10 cellular contexts compared by ENCODE assay signal in the genomic region with DNA sequence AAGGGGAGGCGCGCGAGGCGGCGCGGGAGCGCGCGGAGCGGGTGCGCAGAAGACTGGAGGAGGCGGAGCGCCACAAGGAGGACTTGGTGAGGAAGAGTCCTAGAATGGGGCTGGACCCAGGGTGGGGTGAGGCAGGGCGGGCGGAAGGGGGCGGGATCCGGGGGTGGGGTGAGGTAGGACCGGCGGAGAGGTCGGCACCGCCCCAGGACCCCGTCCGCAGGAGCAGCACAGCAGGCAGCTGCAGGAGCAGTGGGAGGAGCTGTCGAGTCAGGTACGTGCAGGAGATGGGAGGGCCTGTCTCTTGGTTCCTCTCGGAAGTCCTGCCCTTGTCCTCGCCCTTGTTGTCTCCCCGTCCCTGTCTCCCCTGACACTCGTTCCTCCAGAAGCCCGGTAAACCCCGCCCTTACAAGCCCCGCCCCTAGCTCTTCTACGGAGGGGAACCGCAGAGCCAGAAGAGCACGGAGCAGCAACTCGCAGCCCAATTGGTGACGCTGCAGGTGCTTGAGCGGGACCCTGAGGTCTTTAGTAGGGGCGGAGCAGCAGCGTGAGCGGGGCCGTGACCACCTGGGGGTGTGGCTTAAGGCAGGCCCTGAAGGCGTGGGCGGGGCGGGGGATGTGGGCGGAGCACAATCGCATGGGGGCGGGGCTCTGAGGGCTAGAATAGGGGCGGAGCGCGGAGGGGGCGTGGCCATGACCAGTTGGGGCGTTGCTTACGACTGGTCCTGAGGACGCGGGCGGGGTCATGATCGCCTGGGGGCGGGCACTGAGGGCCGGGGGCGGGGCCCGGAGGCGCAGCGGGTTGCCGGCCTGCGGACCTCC. TPM values are rescaled to one million over a fixed set of nuclear protein-coding genes. Genes with fewer than 3 reads are reported as not detected.
DNase-seq lines count a peak whose midpoint lies in the region; ATAC-seq, FAIRE-seq and TF ChIP-seq lines count a peak whose summit lies in the region.
"Not testable (repeated sequence)": the region's sequence is repeated elsewhere in the genome, so short reads cannot be mapped to it uniquely, and the experiment has no call there.
"Had no signal": no experiment of that assay in that cellular context is flagged by ENCODE, and none has a peak within 500 bp of the region (broad histone marks: within the 10 kb centered on the region; RNA-seq: fewer than 3 reads in every experiment).

No MANE protein-coding gene starts in this region.

- ATAC-seq in GM18498 (IDR thresholded peaks at IDR 0.05; ENCODE audit: unreplicated experiment) (peak; percentile 81), K562 (peak; percentile 91), right cardiac atrium (peak; percentile 97 to 98)
- ATAC-seq in stimulated activated naive CD8-positive, alpha-beta T cell treated with anti-CD3 and anti-CD28 coated beads, Interleukin-15, Interleukin-2, amounts not matched to agents 100 U/mL and 50 U/mL, for 24 hours = peak; percentile 84

- WGBS in K562 (ENCODE audit: insufficient coverage, low coverage, missing lambda C conversion rate) = under 1% methylated on average over 19 of the region's 66 CpGs
- WGBS in right cardiac atrium = under 1% methylated on average over 25 of the region's 66 CpGs
- no CpG with 5 or more reads among the region's 66 CpGs for WGBS in prostate gland

- H3K27me3 Mint-ChIP-seq in activated CD4-positive, alpha-beta T cell treated with anti-CD3 and anti-CD28 coated beads, Interleukin-2, amount 10 ng/mL, durations not matched to agents 7 days and 5 days = not testable (repeated sequence)

- not testable (repeated sequence) for BruUV-seq in K562 (replicated peaks; lab: Mats Ljungman, UMichigan)

- DNase-seq in HFF-Myc (ENCODE audit: extremely low read depth, low read depth) (peak; percentile 21), HT1080 (ENCODE audit: low read depth) (peak; percentile 66), K562 (ENCODE audit: extremely low read depth in 1 of 4, low spot score in 3 of 4) (peak in 1 of 4 experiments; percentile 93), right cardiac atrium (peak; percentile 75 to 97 (median 96)), prostate gland (ENCODE audit: low spot score) (peak; percentile 60)
- DNase-seq in activated CD4-positive, alpha-beta T cell treated with anti-CD3 and anti-CD28 coated beads, Interleukin-2, amount 10 ng/mL, durations not matched to agents 7 days and 5 days = peak; percentile 95
- peak; percentile 93 for DNase-seq in stimulated activated naive CD8-positive, alpha-beta T cell treated with anti-CD3 and anti-CD28 coated beads, Interleukin-15, Interleukin-2, amounts not matched to agents 100 U/mL and 50 U/mL, for 24 hours

- not testable (repeated sequence) for TF ChIP-seq RAD21 in K562 (CRISPR knock-in tag; conservative IDR thresholded peaks at IDR 0.05 in 1 of 2, IDR thresholded peaks at IDR 0.05 in 1 of 2)

- H3K4me1 ChIP-seq in K562 (replicated peaks in 1 of 2; ENCODE audit: control insufficient read depth in 2 of 2, insufficient read depth in 2 of 2, low read length in 2 of 2); right cardiac atrium (ENCODE audit: control insufficient read depth, insufficient read depth, low read length); prostate gland (replicated peaks): not testable (repeated sequence)

- not testable (repeated sequence) for H3K4me1 Mint-ChIP-seq in activated CD4-positive, alpha-beta T cell treated with anti-CD3 and anti-CD28 coated beads, Interleukin-2, amount 10 ng/mL, durations not matched to agents 7 days and 5 days

- not testable (repeated sequence) for H3K9ac ChIP-seq in K562 (ENCODE audit: insufficient read depth in 1 of 2, low read depth in 2 of 2, low read length in 2 of 2)

- not testable (repeated sequence) for TF ChIP-seq POLR2A in K562 (conservative IDR thresholded peaks at IDR 0.05); prostate gland (IDR thresholded peaks at IDR 0.05)

- H3K9me3 ChIP-seq in K562 (replicated peaks; ENCODE audit: control insufficient read depth, insufficient read depth, low read depth, low read length); right cardiac atrium (ENCODE audit: control insufficient read depth, low read length); prostate gland: not testable (repeated sequence)

- not testable (repeated sequence) for H3K9me3 Mint-ChIP-seq in activated CD4-positive, alpha-beta T cell treated with anti-CD3 and anti-CD28 coated beads, Interleukin-2, amount 10 ng/mL, durations not matched to agents 7 days and 5 days

- POLR2A ChIA-PET in activated CD4-positive, alpha-beta T cell treated with anti-CD3 and anti-CD28 coated beads, Interleukin-2, amount 10 ng/mL, durations not matched to agents 7 days and 5 days (lab: Charles Lee); K562 (lab: Yijun Ruan, JAX): not testable (repeated sequence)

- not testable (repeated sequence) for H4K20me1 ChIP-seq in K562 (replicated peaks; ENCODE audit: control insufficient read depth, insufficient read depth, low read length)

- H3K4me3 Mint-ChIP-seq in activated CD4-positive, alpha-beta T cell treated with anti-CD3 and anti-CD28 coated beads, Interleukin-2, amount 10 ng/mL, durations not matched to agents 7 days and 5 days = peak overlapping the region; percentile 79

- not testable (repeated sequence) for H3K4me2 ChIP-seq in K562 (ENCODE audit: insufficient read depth, low read length)

- in situ Hi-C loops in K562 (cut with MboI) = loop anchor here (25.0 kb wide), 1 partner anchor 1883 kb away; no protein-coding TSS in a partner anchor

- peak overlapping the region; percentile 15; the same call in 1 of the 2 replicates for H3K4me3 ChIP-seq in HFF-Myc (replicated peaks; ENCODE audit: low read depth, low read length)
- peak overlapping the region; percentile 33 for H3K4me3 ChIP-seq in K562
- H3K4me3 ChIP-seq in right cardiac atrium (ENCODE audit: low read length); prostate gland: not testable (repeated sequence)

- not testable (repeated sequence) for H3K27ac ChIP-seq in K562 (ENCODE audit: extremely low read depth, low read depth, low read length); right cardiac atrium (ENCODE audit: low read length); prostate gland

- TF ChIP-seq EP300 in K562 (IDR thresholded peaks at IDR 0.05; ENCODE audit: low read length) = not testable (repeated sequence)

- CTCF ChIA-PET in activated CD4-positive, alpha-beta T cell treated with anti-CD3 and anti-CD28 coated beads, Interleukin-2, amount 10 ng/mL, durations not matched to agents 7 days and 5 days (lab: Charles Lee); K562 (lab: Yijun Ruan, JAX; ENCODE audit: low intra/inter-chr PET ratio): not testable (repeated sequence)

- FAIRE-seq in K562 (lab: Jason Lieb, UNC) = not testable (repeated sequence)

- H3K36me3 ChIP-seq in K562 (ENCODE audit: control insufficient read depth, insufficient read depth, low read length); prostate gland: not testable (repeated sequence)

- not testable (repeated sequence) for H2AFZ ChIP-seq in K562 (ENCODE audit: low read depth, low read length)

- H3K36me3 Mint-ChIP-seq in activated CD4-positive, alpha-beta T cell treated with anti-CD3 and anti-CD28 coated beads, Interleukin-2, amount 10 ng/mL, durations not matched to agents 7 days and 5 days (ENCODE audit: low read depth) = not testable (repeated sequence)

- TF ChIP-seq CTCF in HFF-Myc (IDR thresholded peaks at IDR 0.05; ENCODE audit: low read depth, low read length, missing control alignments); K562 (IDR thresholded peaks at IDR 0.05 in 2 of 3, conservative IDR thresholded peaks at IDR 0.05 in 1 of 3; ENCODE audit: insufficient read depth in 2 of 3, low read depth in 1 of 3, low read length in 3 of 3); prostate gland (IDR thresholded peaks at IDR 0.05): not testable (repeated sequence)

- peak overlapping the region; percentile 100 for H3K27ac Mint-ChIP-seq in activated CD4-positive, alpha-beta T cell treated with anti-CD3 and anti-CD28 coated beads, Interleukin-2, amount 10 ng/mL, durations not matched to agents 7 days and 5 days

- not testable (repeated sequence) for H3K79me2 ChIP-seq in K562 (ENCODE audit: control insufficient read depth, insufficient read depth, low read length)

- intact Hi-C loops in K562 (cut with micrococcal nuclease); right cardiac atrium (cut with DNase I); prostate gland (cut with DNase I): not testable (repeated sequence)

- not testable (repeated sequence) for H3K27me3 ChIP-seq in K562 (ENCODE audit: control insufficient read depth in 2 of 2, insufficient read depth in 2 of 2, low read length in 2 of 2); right cardiac atrium (ENCODE audit: control insufficient read depth, insufficient read depth); prostate gland (replicated peaks; ENCODE audit: insufficient read depth)

- H3K9me1 ChIP-seq in K562 (ENCODE audit: control insufficient read depth, insufficient read depth, low read length) = not testable (repeated sequence)

RNA-seq across cellular contexts. Expression of gene TMEM191B, which starts 1.2 kb away (rescaled TPM):
- 0.10 and 0.51 TPM in 2 replicates for total RNA-seq in HT1080 (2014; rRNA removed; shearing (Covaris generic))
- polyA plus RNA-seq in HT1080 (2015; cell fraction: cytosol; rRNA removed) = 0.21 and 0.23 TPM in 2 replicates
- polyA plus RNA-seq in HT1080 (2015; cell fraction: nucleus; rRNA removed) = 1.7 and 2.2 TPM in 2 replicates
- total RNA-seq in activated CD4-positive, alpha-beta T cell treated with anti-CD3 and anti-CD28 coated beads, Interleukin-2, amount 10 ng/mL, durations not matched to agents 7 days and 5 days = 1 to 10 TPM in 1 of 2 experiments, under 1 TPM in 1; 0.87 to 3.5 TPM
- total RNA-seq in K562 (2011; cell fraction: chromatin; rRNA removed; ENCODE audit: low replicate concordance) = 1.6 TPM in 1 of 2 replicates, not detected in the other
- 2.3 and 3.7 TPM in 2 replicates for total RNA-seq in K562 (2011; cell fraction: nucleolus; rRNA removed)
- 0.88 and 2.1 TPM in 2 replicates for total RNA-seq in K562 (2011; cell fraction: nucleoplasm; rRNA removed)
- 1.2 and 3.8 TPM in 2 replicates for total RNA-seq in K562 (2014; rRNA removed)
- not detected in 2 replicates for total RNA-seq in K562 (2014; rRNA removed; fragmentation: Illumina TruSeq; extraction: Trizol)
- total RNA-seq in K562 (2015; rRNA removed; fragmentation: Illumina TruSeq; extraction: Trizol) = 0.65 TPM in 1 of 2 replicates, not detected in the other
- total RNA-seq in K562 (2021) = 3.9 and 5.3 TPM in 2 replicates
- 0.65 and 1.7 TPM in 2 replicates for polyA plus RNA-seq in K562 (2011; rRNA removed)
- polyA plus RNA-seq in K562 (2011; cell fraction: cytosol; rRNA removed) = 3.1 and 5.3 TPM in 2 replicates
- polyA plus RNA-seq in K562 (2011; cell fraction: nucleus; rRNA removed) = 10.0 and 10.4 TPM in 2 replicates
- polyA plus RNA-seq in K562 (2012) = 2.5 and 7.5 TPM in 2 replicates
- not detected in 2 replicates for polyA plus RNA-seq in K562 (2014; fragmentation: Illumina TruSeq; extraction: Trizol)
- polyA plus RNA-seq in K562 (2014; fragmentation: Nextera tagmentation; extraction: Ambion mirVana) = not detected
- 0.61 and 1.8 TPM in 2 replicates for polyA plus RNA-seq in K562 (2014; rRNA removed)
- polyA minus RNA-seq in K562 (2011; rRNA and poly(A)+ RNA removed) = 0.24 TPM in 1 of 2 replicates, not detected in the other
- 6.0 TPM in 1 of 2 replicates, not detected in the other for polyA minus RNA-seq in K562 (2011; cell fraction: cytosol; rRNA and poly(A)+ RNA removed)
- polyA minus RNA-seq in K562 (2011; cell fraction: nucleus; rRNA and poly(A)+ RNA removed) = 0.54 and 1.9 TPM in 2 replicates
- total RNA-seq in right cardiac atrium = 1 to 10 TPM in 1 of 4 donors, under 1 TPM in 1, not detected in 2; 0.68 to 1.4 TPM
- polyA plus RNA-seq in right cardiac atrium = 0.27 TPM
- total RNA-seq in prostate gland = 1 to 10 TPM in 1 of 2 donors, not detected in 1; 7.3 TPM
- total RNA-seq: subcutaneous adipose tissue had no signal

RNA-seq across cellular contexts. Expression of gene GGTLC3, which starts 10.8 kb away (rescaled TPM):
- total RNA-seq in HT1080 (2014; rRNA removed; shearing (Covaris generic)) = not detected in 2 replicates
- not detected in 2 replicates for polyA plus RNA-seq in HT1080 (2015; cell fraction: cytosol; rRNA removed)
- polyA plus RNA-seq in HT1080 (2015; cell fraction: nucleus; rRNA removed) = not detected in 2 replicates
- total RNA-seq in activated CD4-positive, alpha-beta T cell treated with anti-CD3 and anti-CD28 coated beads, Interleukin-2, amount 10 ng/mL, durations not matched to agents 7 days and 5 days = not detected
- not detected in 2 replicates for total RNA-seq in K562 (2011; cell fraction: chromatin; rRNA removed; ENCODE audit: low replicate concordance)
- total RNA-seq in K562 (2011; cell fraction: nucleolus; rRNA removed) = not detected in 2 replicates
- not detected in 2 replicates for total RNA-seq in K562 (2011; cell fraction: nucleoplasm; rRNA removed)
- total RNA-seq in K562 (2014; rRNA removed) (not detected in 2 replicates), K562 (2014; rRNA removed; fragmentation: Illumina TruSeq; extraction: Trizol) (not detected in 2 replicates), K562 (2015; rRNA removed; fragmentation: Illumina TruSeq; extraction: Trizol) (not detected in 2 replicates), K562 (2021) (not detected in 2 replicates), right cardiac atrium (not detected), prostate gland (1 to 10 TPM in 1 of 2 donors, not detected in 1; 2.3 TPM)
- polyA plus RNA-seq in K562 (2011; rRNA removed) (not detected in 2 replicates), K562 (2014; fragmentation: Illumina TruSeq; extraction: Trizol) (not detected in 2 replicates), K562 (2014; fragmentation: Nextera tagmentation; extraction: Ambion mirVana) (not detected), K562 (2014; rRNA removed) (not detected in 2 replicates), right cardiac atrium (not detected)
- not detected in 2 replicates for polyA plus RNA-seq in K562 (2011; cell fraction: cytosol; rRNA removed)
- polyA plus RNA-seq in K562 (2011; cell fraction: nucleus; rRNA removed) = not detected in 2 replicates
- polyA plus RNA-seq in K562 (2012) = not detected in 2 replicates
- not detected in 2 replicates for polyA minus RNA-seq in K562 (2011; rRNA and poly(A)+ RNA removed)
- polyA minus RNA-seq in K562 (2011; cell fraction: cytosol; rRNA and poly(A)+ RNA removed) = not detected in 2 replicates
- not detected in 2 replicates for polyA minus RNA-seq in K562 (2011; cell fraction: nucleus; rRNA and poly(A)+ RNA removed)
- total RNA-seq: M059J, subcutaneous adipose tissue had no signal
